ENCODE assay signal across 12 cellular contexts in genomic region chr11:69949327-69949726, GRCh38.
DNase-seq lines count a peak whose midpoint lies in the region; ATAC-seq and TF ChIP-seq lines count a peak whose summit lies in the region.
"Had no signal": no experiment of that assay in that cellular context is flagged by ENCODE, and none has a peak within 500 bp of the region (broad histone marks: within the 10 kb centered on the region; RNA-seq: fewer than 3 reads in every experiment).

No MANE protein-coding gene starts in this region.

- 65 to 67% methylated on average over 4 to 6 of the region's 6 CpGs for WGBS in endodermal cell (ENCODE audit: insufficient coverage in 1 of 2, insufficient read length in 1 of 2), 2 experiments
- 41 to 56% methylated on average over 6 of the region's 6 CpGs for WGBS in mesodermal cell (ENCODE audit: insufficient coverage in 2 of 2), 2 experiments

- DNase-seq in AG10803 (ENCODE audit: low read depth) (peak; percentile 69), MG63 (peak; percentile 94), endodermal cell (peak; percentile 87)
- no peak for DNase-seq in natural killer cell treated with Interleukin-12 subunit alpha and Interleukin-12 subunit beta and Interleukin-15 and Interleukin-18, amount 100 ng/mL, for 72 hours (ENCODE audit: low spot score)
- no peak for DNase-seq in activated T-cell treated with anti-CD3 and anti-CD28 coated beads, Interleukin-2, amount 50 U/mL, for 72 hours
- no peak for DNase-seq in activated effector memory CD4-positive, alpha-beta T cell treated with anti-CD3 and anti-CD28 coated beads, Interleukin-2, amount 50 U/mL, for 16 hours
- DNase-seq: activated B cell treated with CpG ODN at 0.5 μM for 24 hours; CD4-positive, alpha-beta memory T cell; NCI-H2171 had no signal

- no peak for ATAC-seq in natural killer cell treated with Interleukin-12 subunit alpha and Interleukin-12 subunit beta and Interleukin-15 and Interleukin-18, amount 100 ng/mL, for 72 hours
- no peak for ATAC-seq in activated T-cell treated with anti-CD3 and anti-CD28 coated beads, Interleukin-2, amount 50 U/mL, for 72 hours (replicated peaks in 1 of 2)
- ATAC-seq in GM19351 (IDR thresholded peaks at IDR 0.05; ENCODE audit: unreplicated experiment), result no peak
- ATAC-seq: activated naive CD8-positive, alpha-beta T cell treated with anti-CD3 and anti-CD28 coated beads, Interleukin-2, amount 50 U/mL, for 24 hours had no signal

- peaks cover 13% of the 10 kb centered on the region for H3K4me1 Mint-ChIP-seq in endodermal cell
- H3K4me1 Mint-ChIP-seq in natural killer cell treated with Interleukin-12 subunit alpha and Interleukin-12 subunit beta and Interleukin-15 and Interleukin-18, amount 100 ng/mL, for 72 hours (ENCODE audit: low read depth in 2 of 2), result no peaks in the 10 kb centered on the region
- H3K4me1 Mint-ChIP-seq in activated T-cell treated with anti-CD3 and anti-CD28 coated beads, Interleukin-2, amount 50 U/mL, for 72 hours (ENCODE audit: low read depth), result no peaks in the 10 kb centered on the region
- H3K4me1 Mint-ChIP-seq: activated B cell treated with CpG ODN at 0.5 μM for 24 hours; activated naive CD8-positive, alpha-beta T cell treated with anti-CD3 and anti-CD28 coated beads, Interleukin-2, amount 50 U/mL, for 24 hours; CD4-positive, alpha-beta memory T cell had no signal

- H3K27me3 Mint-ChIP-seq in endodermal cell (ENCODE audit: insufficient read depth), result peaks cover 16% of the 10 kb centered on the region
- peaks cover 0 to 9% of the 10 kb centered on the region in 2 donors for H3K27me3 Mint-ChIP-seq in natural killer cell treated with Interleukin-12 subunit alpha and Interleukin-12 subunit beta and Interleukin-15 and Interleukin-18, amount 100 ng/mL, for 72 hours
- no peaks in the 10 kb centered on the region for H3K27me3 Mint-ChIP-seq in activated T-cell treated with anti-CD3 and anti-CD28 coated beads, Interleukin-2, amount 50 U/mL, for 72 hours (ENCODE audit: low read depth)
- H3K27me3 Mint-ChIP-seq: activated B cell treated with CpG ODN at 0.5 μM for 24 hours had no signal

- H3K36me3 ChIP-seq in MG63, result no peaks in the 10 kb centered on the region
- no peaks in the 10 kb centered on the region for H3K36me3 ChIP-seq in endodermal cell (ENCODE audit: control insufficient read depth, insufficient read depth, low read length)
- H3K36me3 ChIP-seq in mesodermal cell (ENCODE audit: control insufficient read depth, insufficient read depth, low read length), result no peaks in the 10 kb centered on the region

- H3K4me3 ChIP-seq in AG10803 (ENCODE audit: low read length) (no peak overlapping the region), MG63 (no peak overlapping the region), endodermal cell (ENCODE audit: low read length) (no peak overlapping the region), mesodermal cell (ENCODE audit: extremely low read depth, insufficient read depth, low read length, poor library complexity, severe bottlenecking) (no peak overlapping the region)

- no peak overlapping the region for H3K27ac ChIP-seq in endodermal cell (ENCODE audit: low read depth, low read length)
- peak overlapping the region; percentile 90 for H3K27ac ChIP-seq in mesodermal cell (ENCODE audit: low read depth, low read length, severe bottlenecking)

- no peaks in the 10 kb centered on the region for H3K36me3 Mint-ChIP-seq in endodermal cell (ENCODE audit: low read depth)
- no peaks in the 10 kb centered on the region for H3K36me3 Mint-ChIP-seq in natural killer cell treated with Interleukin-12 subunit alpha and Interleukin-12 subunit beta and Interleukin-15 and Interleukin-18, amount 100 ng/mL, for 72 hours
- no peaks in the 10 kb centered on the region for H3K36me3 Mint-ChIP-seq in activated T-cell treated with anti-CD3 and anti-CD28 coated beads, Interleukin-2, amount 50 U/mL, for 72 hours (ENCODE audit: insufficient read depth in 2 of 2)
- H3K36me3 Mint-ChIP-seq: CD4-positive, alpha-beta memory T cell had no signal

- no peaks in the 10 kb centered on the region for H3K9me3 Mint-ChIP-seq in endodermal cell
- H3K9me3 Mint-ChIP-seq in natural killer cell treated with Interleukin-12 subunit alpha and Interleukin-12 subunit beta and Interleukin-15 and Interleukin-18, amount 100 ng/mL, for 72 hours, result no peaks in the 10 kb centered on the region
- H3K9me3 Mint-ChIP-seq in activated T-cell treated with anti-CD3 and anti-CD28 coated beads, Interleukin-2, amount 50 U/mL, for 72 hours, result no peaks in the 10 kb centered on the region
- H3K9me3 Mint-ChIP-seq: activated B cell treated with CpG ODN at 0.5 μM for 24 hours; activated naive CD8-positive, alpha-beta T cell treated with anti-CD3 and anti-CD28 coated beads, Interleukin-2, amount 50 U/mL, for 24 hours had no signal

- H3K4me3 Mint-ChIP-seq in endodermal cell, result no peak overlapping the region
- H3K4me3 Mint-ChIP-seq in natural killer cell treated with Interleukin-12 subunit alpha and Interleukin-12 subunit beta and Interleukin-15 and Interleukin-18, amount 100 ng/mL, for 72 hours, result no peak overlapping the region
- H3K4me3 Mint-ChIP-seq in activated T-cell treated with anti-CD3 and anti-CD28 coated beads, Interleukin-2, amount 50 U/mL, for 72 hours, result no peak overlapping the region
- H3K4me3 Mint-ChIP-seq: activated B cell treated with CpG ODN at 0.5 μM for 24 hours; activated naive CD8-positive, alpha-beta T cell treated with anti-CD3 and anti-CD28 coated beads, Interleukin-2, amount 50 U/mL, for 24 hours; CD4-positive, alpha-beta memory T cell had no signal

- H3K9me3 ChIP-seq in MG63 (peaks cover 4% of the 10 kb centered on the region), endodermal cell (ENCODE audit: control insufficient read depth, low read length) (no peaks in the 10 kb centered on the region), mesodermal cell (ENCODE audit: control insufficient read depth, low read length) (peaks cover 5% of the 10 kb centered on the region)

- no peak overlapping the region for H3K27ac Mint-ChIP-seq in endodermal cell
- H3K27ac Mint-ChIP-seq in natural killer cell treated with Interleukin-12 subunit alpha and Interleukin-12 subunit beta and Interleukin-15 and Interleukin-18, amount 100 ng/mL, for 72 hours, result no peak overlapping the region
- H3K27ac Mint-ChIP-seq in activated T-cell treated with anti-CD3 and anti-CD28 coated beads, Interleukin-2, amount 50 U/mL, for 72 hours, result no peak overlapping the region
- H3K27ac Mint-ChIP-seq: activated B cell treated with CpG ODN at 0.5 μM for 24 hours; activated naive CD8-positive, alpha-beta T cell treated with anti-CD3 and anti-CD28 coated beads, Interleukin-2, amount 50 U/mL, for 24 hours; CD4-positive, alpha-beta memory T cell had no signal

- H3K4me1 ChIP-seq in endodermal cell (ENCODE audit: control insufficient read depth, insufficient read depth, low read length) (peaks cover 4% of the 10 kb centered on the region), mesodermal cell (ENCODE audit: control insufficient read depth, insufficient read depth, low read length, poor library complexity, severe bottlenecking) (peaks cover 24% of the 10 kb centered on the region)

- H3K27me3 ChIP-seq in MG63, result no peaks in the 10 kb centered on the region
- no peaks in the 10 kb centered on the region for H3K27me3 ChIP-seq in endodermal cell (ENCODE audit: control insufficient read depth, insufficient read depth, low read length, poor library complexity, severe bottlenecking)

- H3K9ac ChIP-seq in endodermal cell (ENCODE audit: extremely low read depth, low read length, poor library complexity, severe bottlenecking), result no peak overlapping the region

- TF ChIP-seq CTCF in AG10803 (conservative IDR thresholded peaks at IDR 0.05; ENCODE audit: low read length), result no peak
- no peak for TF ChIP-seq CTCF in endodermal cell (conservative IDR thresholded peaks at IDR 0.05)

Comparison
In these comparisons a context has a peak if more than half of its experiments do, and no peak if none do; other contexts are left out.
1. DNase-seq: peak in AG10803 (single experiment), MG63 (single experiment) and endodermal cell (single experiment); none in natural killer cell treated with Interleukin-12 subunit alpha and Interleukin-12 subunit beta and Interleukin-15 and Interleukin-18, amount 100 ng/mL, for 72 hours (single experiment), activated T-cell treated with anti-CD3 and anti-CD28 coated beads, Interleukin-2, amount 50 U/mL, for 72 hours (0 of 2) and activated effector memory CD4-positive, alpha-beta T cell treated with anti-CD3 and anti-CD28 coated beads, Interleukin-2, amount 50 U/mL, for 16 hours (single experiment).